In the genomic region with DNA sequence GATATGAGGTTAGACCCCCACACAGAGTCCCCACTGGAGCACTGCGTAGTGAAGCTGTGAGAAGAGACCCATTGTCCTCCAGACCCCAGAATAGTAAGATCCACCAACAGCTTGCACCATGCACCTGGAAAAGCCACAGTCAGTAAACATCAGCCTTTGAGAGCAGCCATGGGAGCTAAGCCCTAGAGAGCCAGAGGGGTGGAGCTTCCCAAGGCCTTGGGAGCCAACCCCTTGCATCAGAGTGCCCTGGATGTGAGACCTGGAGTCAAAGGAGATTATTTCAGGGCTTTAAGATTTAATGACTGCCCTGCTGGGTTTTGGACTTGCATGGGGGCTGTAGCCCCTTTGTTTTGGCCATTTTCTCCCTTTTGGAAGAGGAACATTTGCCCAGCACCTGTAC, we compare ENCODE assay signal across 36 cellular contexts. TPM values are rescaled to one million over a fixed set of nuclear protein-coding genes. Genes with fewer than 3 reads are reported as not detected.
"Had no signal": no experiment of that assay in that cellular context is flagged by ENCODE, and none has a peak within 500 bp of the region (broad histone marks: within the 10 kb centered on the region; RNA-seq: fewer than 3 reads in every experiment).

No MANE protein-coding gene starts in this region.

- DNase-seq: Karpas-422, Kasumi-1, MG63, MM.1S, MV-4-11, NCI-H1048, NCI-H1092, NCI-H1092 treated with DMSO at 0.1 percent for 48 hours, NCI-H1105, NCI-H1105 treated with DMSO at 0.1 percent for 48 hours, NCI-H1417, NCI-H1417 treated with DMSO at 0.1 percent for 48 hours, NCI-H1436, NCI-H1436 treated with DMSO at 0.1 percent for 48 hours, NCI-H146, NCI-H1694, NCI-H1694 treated with DMSO at 0.1 percent for 48 hours, NCI-H187, NCI-H187 treated with DMSO at 0.1 percent for 48 hours, NCI-H1930, NCI-H2029, NCI-H2029 treated with DMSO at 0.1 percent for 48 hours, NCI-H2081, NCI-H2081 treated with DMSO at 0.1 percent for 48 hours, NCI-H2107, NCI-H2171, NCI-H2171 treated with DMSO at 0.1 percent for 48 hours, NCI-H2227 treated with DMSO at 0.1 percent for 48 hours, NCI-H226, NCI-H345, NCI-H446, NCI-H446 treated with DMSO at 0.1 percent for 48 hours, NCI-H510A, NCI-H510A treated with DMSO at 0.1 percent for 48 hours had no signal

- H3K27me3 ChIP-seq: MG63 had no signal

- H3K36me3 ChIP-seq: MG63 had no signal

- H3K9me3 ChIP-seq: MG63 had no signal

- H3K4me3 ChIP-seq: MG63 had no signal

RNA-seq across cellular contexts. Expression of gene HSD17B13, which starts 35.7 kb away (rescaled TPM):
- total RNA-seq: LHCN-M2, MCF 10A had no signal
